In the genomic region with DNA sequence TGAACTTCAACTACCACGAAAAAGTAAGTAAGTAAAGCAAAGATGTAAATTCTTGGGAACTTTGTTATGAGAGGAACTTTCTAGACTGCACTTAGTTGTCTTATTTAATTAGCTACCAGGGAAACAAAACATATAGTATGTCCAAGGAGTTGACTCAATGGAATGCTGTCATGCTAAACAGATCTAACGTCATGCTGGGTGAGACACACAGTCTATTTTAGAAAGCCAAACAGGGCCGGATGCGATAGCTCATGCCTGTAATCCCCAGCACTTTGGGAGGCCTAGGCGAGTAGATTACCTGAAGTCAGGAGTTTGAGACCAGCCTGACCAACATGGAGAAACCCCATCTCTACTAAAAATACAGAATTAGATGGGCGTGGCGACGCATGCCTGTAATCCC, we compare ENCODE assay signal across 5 cellular contexts.
DNase-seq lines count a peak whose midpoint lies in the region; ATAC-seq and TF ChIP-seq lines count a peak whose summit lies in the region.
"Not testable (repeated sequence)": the region's sequence is repeated elsewhere in the genome, so short reads cannot be mapped to it uniquely, and the experiment has no call there.

No MANE protein-coding gene starts in this region.

- H3K9me3 ChIP-seq in heart left ventricle = not testable (repeated sequence)

- TF ChIP-seq POLR2A in heart left ventricle (IDR thresholded peaks at IDR 0.05) = not testable (repeated sequence)

- H3K27me3 ChIP-seq in foreskin keratinocyte, heart left ventricle: not testable (repeated sequence)

- WGBS in heart left ventricle, 4 donors = 17 to 63% (median 55%) methylated on average over 1 of the region's 8 CpGs

- not testable (repeated sequence) for H3K27ac ChIP-seq in foreskin keratinocyte, heart left ventricle

- not testable (repeated sequence) for TF ChIP-seq CTCF in foreskin keratinocyte (conservative IDR thresholded peaks at IDR 0.05); heart left ventricle (IDR thresholded peaks at IDR 0.05)

- ATAC-seq in esophagus mucosa = peak; percentile 48
- ATAC-seq in foreskin keratinocyte = peak; percentile 44
- peak; percentile 49 for ATAC-seq in Right ventricle myocardium superior (ENCODE audit: poor library complexity)
- peak in 3 of 4 donors; percentile 64 to 82 (median 80) for ATAC-seq in heart left ventricle
- ATAC-seq in left ventricle myocardium superior = peak; percentile 60

- not testable (repeated sequence) for H3K36me3 ChIP-seq in heart left ventricle

- not testable (repeated sequence) for DNase-seq in foreskin keratinocyte, Right ventricle myocardium superior, heart left ventricle, left ventricle myocardium superior

- not testable (repeated sequence) for H3K4me3 ChIP-seq in heart left ventricle

- intact Hi-C loops in Right ventricle myocardium superior (cut with DNase I); heart left ventricle (cut with DNase I); left ventricle myocardium superior (cut with micrococcal nuclease): not testable (repeated sequence)

- not testable (repeated sequence) for H3K4me1 ChIP-seq in foreskin keratinocyte, heart left ventricle
